ENCODE assay signal across 8 cellular contexts in genomic region chr1:23530750-23531651, GRCh38. TPM values are rescaled to one million over a fixed set of nuclear protein-coding genes. Genes with fewer than 3 reads are reported as not detected.
A peak's percentile ranks its signal among the peaks of the same experiment; 100 is the strongest.
DNase-seq lines count a peak whose midpoint lies in the region; ATAC-seq and TF ChIP-seq lines count a peak whose summit lies in the region.

Gene E2F2 (minus strand): TSS chr1:23531233. CDS start chr1:23530793, 440 bp downstream.

- ATAC-seq in GM21367 (IDR thresholded peaks at IDR 0.05; ENCODE audit: unreplicated experiment), result peak; percentile 60

- H3K27me3 ChIP-seq in neuron (ENCODE audit: insufficient read depth, low read length), result no peaks in the 10 kb centered on the region

- no peaks in the 10 kb centered on the region for H3K36me3 ChIP-seq in neuron (ENCODE audit: insufficient read depth, low read length)

- peak; percentile 89 for TF ChIP-seq POLR2A in Raji (IDR thresholded peaks at IDR 0.05; ENCODE audit: insufficient read depth, low read depth, low read length)

- H3K4me1 ChIP-seq in neuron (ENCODE audit: insufficient read depth, low read length), result peaks cover 24% of the 10 kb centered on the region

- peak; percentile 70 for DNase-seq in CMK (ENCODE audit: low read depth)
- peak; percentile 85 for DNase-seq in M059J (ENCODE audit: low read depth)
- DNase-seq in activated effector memory CD4-positive, alpha-beta T cell treated with anti-CD3 and anti-CD28 coated beads, Interleukin-2, amount 50 U/mL, for 16 hours, result peak; percentile 93
- peak; percentile 88 to 96 for DNase-seq in foreskin fibroblast
- peak; percentile 74 for DNase-seq in stromal cell of bone marrow (ENCODE audit: low read depth)

- no peak for TF ChIP-seq CTCF in foreskin fibroblast (IDR thresholded peaks at IDR 0.05; ENCODE audit: low read depth, low read length)

- H3K9me3 ChIP-seq in neuron (ENCODE audit: low read length), result no peaks in the 10 kb centered on the region

- peak within 1 kb of the TSS; percentile 61 to 65 for H3K4me3 ChIP-seq in foreskin fibroblast (ENCODE audit: low read depth in 1 of 2, low read length in 2 of 2)
- H3K4me3 ChIP-seq in neuron (ENCODE audit: low read length), result peak within 1 kb of the TSS; percentile 77

- H2AFZ ChIP-seq in neuron (ENCODE audit: low read depth, low read length), result peak within 1 kb of the TSS; percentile 71

RNA-seq across cellular contexts. Expression of gene E2F2, which starts in this region (rescaled TPM):
- 2.8 and 3.6 TPM in 2 replicates for total RNA-seq in M059J (2014; rRNA removed; shearing (Covaris generic))

Comparison
In these comparisons a context has a peak if more than half of its experiments do, and no peak if none do; other contexts are left out.
1. Peak in every context shown above with its lines: DNase-seq, ATAC-seq and H3K4me3 ChIP-seq.